ENCODE assay signal across 8 cellular contexts in genomic region chr15:41603941-41604660, GRCh38. TPM values are rescaled to one million over a fixed set of nuclear protein-coding genes. Genes with fewer than 3 reads are reported as not detected.
DNase-seq lines count a peak whose midpoint lies in the region; ATAC-seq, FAIRE-seq and TF ChIP-seq lines count a peak whose summit lies in the region.

No MANE protein-coding gene starts in this region.

- POLR2A ChIA-PET in A549 (lab: Yijun Ruan, JAX), result interaction anchor here (1.3 kb wide), 1 partner anchor 18 kb away, joined by 3 read pairs; no protein-coding TSS in a partner anchor

- ATAC-seq in A549 (peak; percentile 98 to 99), left colon (peak; percentile 85), GM19467 (IDR thresholded peaks at IDR 0.05; ENCODE audit: unreplicated experiment) (no peak)

- intact Hi-C loops in left colon (cut with DNase I, micrococcal nuclease), result no loop called here

- no peak for TF ChIP-seq EP300 in A549 (IDR thresholded peaks at IDR 0.05)

- DNase-seq in A549 (ENCODE audit: low read depth in 1 of 2, low spot score in 1 of 2) (peak; percentile 73 to 76), GM12891 (ENCODE audit: insufficient read length, low spot score) (peak; percentile 43), NCI-H2196 (lab: John Stamatoyannopoulos, UW; ENCODE audit: unreplicated experiment) (peak; percentile 40), choroid plexus epithelial cell (ENCODE audit: low read depth) (peak; percentile 91), left colon (peak; percentile 40 to 67)
- peak; percentile 35 for DNase-seq in activated CD4-positive, CD25-positive, alpha-beta regulatory T cell treated with anti-CD3 and anti-CD28 coated beads, Interleukin-2, amount 50 U/mL, for 72 hours
- DNase-seq in stimulated activated CD4-positive, alpha-beta T cell treated with anti-CD3 and anti-CD28 coated beads, Interleukin-1b, Interleukin-23, amount 100 ng/mL, for 48 hours, result peak; percentile 45

- TF ChIP-seq CTCF in A549 (IDR thresholded peaks at IDR 0.05) (peak; percentile 64), choroid plexus epithelial cell (conservative IDR thresholded peaks at IDR 0.05; ENCODE audit: low read depth, low read length) (peak; percentile 93)

- TF ChIP-seq POLR2A in A549 (IDR thresholded peaks at IDR 0.05; ENCODE audit: low read length) (no peak), GM12891 (IDR thresholded peaks at IDR 0.05; ENCODE audit: low read depth, low read length) (no peak)

- FAIRE-seq in A549 (lab: Jason Lieb, UNC) (no peak), GM12891 (lab: Jason Lieb, UNC) (peak; percentile 85)

- peaks cover 5% of the 10 kb centered on the region; the same call in 1 of the 3 replicates for H3K4me1 ChIP-seq in A549

- peak overlapping the region in 1 of 2 experiments; percentile 59; a peak in 3 of 6 replicates for H3K27ac ChIP-seq in A549

- H3K4me3 ChIP-seq in A549, result peak overlapping the region; percentile 32; the same call in 2 of the 3 replicates
- peak overlapping the region; percentile 52 for H3K4me3 ChIP-seq in choroid plexus epithelial cell (ENCODE audit: low read depth, low read length)

- H3K4me2 ChIP-seq in A549, result peak overlapping the region; percentile 72

- 8% methylated on average over 7 of the region's 12 CpGs for WGBS in A549 (ENCODE audit: missing lambda C conversion rate)

- H3K9me3 ChIP-seq in A549, result no peaks in the 10 kb centered on the region

- CTCF ChIA-PET in A549 (lab: Yijun Ruan, JAX), result interaction anchor here (0.5 to 4.1 kb wide), 41 partner anchors 8 to 532 kb away, joined by 3 to 34 read pairs (median 4); partner anchors contain the start of genes MAPKBP1 and MGA

- peak; percentile 52 to 64; a peak in 4 of 5 replicates for TF ChIP-seq RAD21 in A549 (conservative IDR thresholded peaks at IDR 0.05 in 1 of 2, IDR thresholded peaks at IDR 0.05 in 1 of 2)

TF ChIP-seq in A549, 52 proteins besides CTCF, POLR2A, EP300 and RAD21:
- TF ChIP-seq SMC3 (IDR thresholded peaks at IDR 0.05) (peak; percentile 76), EHMT2 (IDR thresholded peaks at IDR 0.05; ENCODE audit: low read depth) (no peak), MYC (IDR thresholded peaks at IDR 0.05; ENCODE audit: borderline replicate concordance, low read length) (peak; percentile 15; the same call in 1 of the 2 replicates), MAX (IDR thresholded peaks at IDR 0.05) (peak; percentile 59)

TF ChIP-seq in GM12891, 5 proteins besides CTCF, POLR2A, EP300 and RAD21:
- TF ChIP-seq POU2F2 (IDR thresholded peaks at IDR 0.05; ENCODE audit: low read depth, low read length), result no peak
- TF ChIP-seq TAF1 (IDR thresholded peaks at IDR 0.05; ENCODE audit: low read depth, low read length), result no peak
- TF ChIP-seq SPI1 (IDR thresholded peaks at IDR 0.05; ENCODE audit: low read depth, low read length), result no peak
- TF ChIP-seq PAX5 (IDR thresholded peaks at IDR 0.05; ENCODE audit: insufficient read depth, low read length, severe bottlenecking), result no peak
- TF ChIP-seq POLR2AphosphoS5 (IDR thresholded peaks at IDR 0.05; ENCODE audit: low read depth, low read length), result no peak

RNA-seq across cellular contexts. Expression of gene TYRO3, which starts 45.1 kb away (rescaled TPM):
- polyA plus RNA-seq in A549 (2011; rRNA removed), result 8.1 and 11.8 TPM in 2 replicates
- polyA plus RNA-seq in A549 (2012; cell fraction: cytosol; rRNA removed), result 8.8 and 12.4 TPM in 2 replicates
- 13.0 and 16.9 TPM in 2 replicates for polyA plus RNA-seq in A549 (2012; cell fraction: nucleus; rRNA removed)
- 7.2 to 7.9 TPM (median 7.6 TPM) in 3 replicates for polyA plus RNA-seq in A549 (2017; fragmentation: RNase III; extraction: RNeasy Plus Mini Kit Qiagen cat#74134 plus additional on column Dnase treatment)
- polyA minus RNA-seq in A549 (2011; rRNA and poly(A)+ RNA removed), result 26.5 and 27.9 TPM in 2 replicates
- polyA plus RNA-seq in GM12891 (2012; ENCODE audit: low read depth, missing spikeins), result 0.17 TPM
- 1 to 10 TPM; 2.0 to 2.6 TPM for total RNA-seq in left colon

RNA-seq across cellular contexts. Expression of gene MGA, which starts 56.1 kb away (rescaled TPM):
- polyA plus RNA-seq in A549 (2011; rRNA removed) (13.8 and 17.9 TPM in 2 replicates), A549 (2017; fragmentation: RNase III; extraction: RNeasy Plus Mini Kit Qiagen cat#74134 plus additional on column Dnase treatment) (4.5 to 5.8 TPM (median 4.6 TPM) in 3 replicates)
- 1.4 and 1.8 TPM in 2 replicates for polyA plus RNA-seq in A549 (2012; cell fraction: cytosol; rRNA removed)
- polyA plus RNA-seq in A549 (2012; cell fraction: nucleus; rRNA removed), result 1.9 and 3.5 TPM in 2 replicates
- 35.6 and 38.6 TPM in 2 replicates for polyA minus RNA-seq in A549 (2011; rRNA and poly(A)+ RNA removed)
- polyA plus RNA-seq in GM12891 (2012; ENCODE audit: low read depth, missing spikeins), result 4.2 TPM
- total RNA-seq in left colon, result 10 to 100 TPM; 26.9 to 28.2 TPM

Comparison
In these comparisons a context has a peak if more than half of its experiments do, and no peak if none do; other contexts are left out.
1. DNase-seq: peak in every context shown above with its lines; median percentile 91 in choroid plexus epithelial cell; 74 in A549; 54 in left colon; 45 in stimulated activated CD4-positive, alpha-beta T cell treated with anti-CD3 and anti-CD28 coated beads, Interleukin-1b, Interleukin-23, amount 100 ng/mL, for 48 hours; 43 in GM12891; 40 in NCI-H2196; 35 in activated CD4-positive, CD25-positive, alpha-beta regulatory T cell treated with anti-CD3 and anti-CD28 coated beads, Interleukin-2, amount 50 U/mL, for 72 hours.